In genomic region chr16:53886482-53887378, GRCh38 we compare ENCODE assay signal across 24 cellular contexts.
"Had no signal": no experiment of that assay in that cellular context is flagged by ENCODE, and none has a peak within 500 bp of the region (broad histone marks: within the 10 kb centered on the region; RNA-seq: fewer than 3 reads in every experiment).

No MANE protein-coding gene starts in this region.

- ATAC-seq: gastroesophageal sphincter; left lobe of liver; mucosa of descending colon; naive thymus-derived CD8-positive, alpha-beta T cell; stimulated activated naive B cell treated with anti-CD40 and anti-IgM and Interleukin-4, amounts not matched to agents 10 μg/mL and 1 μg/mL and 100 μg/mL, for 72 hours; stimulated activated naive CD8-positive, alpha-beta T cell treated with anti-CD3 and anti-CD28 coated beads, Interleukin-15, amount 100 ng/mL, for 72 hours; upper lobe of right lung had no signal

- DNase-seq: dorsolateral prefrontal cortex; effector CD8-positive, alpha-beta T cell; foreskin fibroblast; glutamatergic neuron; islet precursor cell; mammary epithelial cell; mucosa of descending colon; naive thymus-derived CD8-positive, alpha-beta T cell; posterior cingulate gyrus; sigmoid colon; stimulated activated CD4-positive, alpha-beta T cell treated with anti-CD3 and anti-CD28 coated beads, Interleukin-2, amount 100 ng/mL, for 24 hours; stimulated activated CD4-positive, alpha-beta T cell treated with anti-CD3 and anti-CD28 coated beads, Interleukin-4, amount 100 ng/mL, for 4 hours; stimulated activated naive B cell treated with anti-CD40 and anti-IgM and Interleukin-4, amounts not matched to agents 10 μg/mL and 1 μg/mL and 100 μg/mL, for 72 hours; stimulated activated naive CD8-positive, alpha-beta T cell treated with anti-CD3 and anti-CD28 coated beads, Interleukin-15, amount 100 ng/mL, for 72 hours; testis; upper lobe of right lung had no signal

- H3K27ac ChIP-seq: dorsolateral prefrontal cortex, epithelial cell of prostate, esophagus muscularis mucosa, gastroesophageal sphincter, neutrophil, sigmoid colon, skin epidermis, testis, tibial nerve, upper lobe of right lung, vagina had no signal

- H3K4me3 ChIP-seq: dorsolateral prefrontal cortex, esophagus muscularis mucosa, gastroesophageal sphincter, mucosa of descending colon, sigmoid colon, skin epidermis, testis, tibial nerve, upper lobe of right lung, vagina had no signal
